ENCODE assay signal across 8 cellular contexts in the genomic region with DNA sequence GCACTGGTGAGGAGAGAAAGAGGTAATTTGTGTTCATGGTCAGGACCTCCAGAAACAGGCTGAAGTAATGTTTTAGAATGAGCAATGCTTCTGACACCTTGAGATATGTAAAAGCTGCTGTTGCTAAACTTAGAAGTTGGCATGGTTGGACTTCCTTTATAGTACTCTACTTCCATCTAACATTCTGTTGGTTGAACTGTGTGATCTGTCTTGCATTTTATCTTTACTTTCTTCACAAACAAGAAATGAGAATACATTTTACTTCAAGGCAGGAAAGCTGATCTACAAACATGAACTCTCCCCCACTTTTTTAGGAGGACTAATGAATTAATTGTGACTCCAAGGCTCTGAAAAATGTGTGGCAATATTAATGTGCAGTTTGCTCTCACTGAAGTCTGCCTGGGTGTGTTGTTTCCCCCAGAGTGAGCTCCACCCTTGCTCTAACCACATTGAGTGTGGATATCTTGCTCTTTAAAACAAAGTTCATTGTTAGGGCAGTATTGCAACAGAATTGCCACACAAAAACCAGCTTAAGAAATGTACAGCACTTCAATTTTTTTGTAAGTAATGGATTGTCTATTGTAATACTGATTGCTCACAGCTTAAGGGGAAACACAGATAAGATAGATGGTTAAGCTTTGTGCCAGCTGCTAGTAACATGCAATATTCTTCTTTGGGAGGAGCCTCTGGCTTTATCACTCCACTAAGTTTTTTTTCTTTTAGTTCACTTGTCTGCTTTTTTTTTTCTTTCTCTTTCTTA.
DNase-seq lines count a peak whose midpoint lies in the region; ATAC-seq, FAIRE-seq and TF ChIP-seq lines count a peak whose summit lies in the region.

No MANE protein-coding gene starts in this region.

- peak; percentile 98 for FAIRE-seq in GM12892 (lab: Jason Lieb, UNC)

- H3K4me1 ChIP-seq in heart right ventricle (peaks cover 2 to 96% (median 86%) of the 10 kb centered on the region in 9 donors), skeletal muscle satellite cell (ENCODE audit: control insufficient read depth, insufficient read depth, low read length) (peaks cover 59% of the 10 kb centered on the region)

- no peak for TF ChIP-seq POLR2A in GM12892 (IDR thresholded peaks at IDR 0.05; ENCODE audit: low read depth, low read length)

- peak overlapping the region; percentile 95 for H3K27ac Mint-ChIP-seq in activated T-helper 2 cell treated with anti-CD3 and anti-CD28 coated beads, Interferon-gamma antibody, Interleukin-2, Interleukin-4, amounts not matched to agents 10 μg/mL and 5 μg/mL and 100 μg/mL, durations not matched to agents 14 hours and 24 hours and 36 hours

- peaks cover 70% of the 10 kb centered on the region for H3K4me1 Mint-ChIP-seq in activated T-helper 2 cell treated with anti-CD3 and anti-CD28 coated beads, Interferon-gamma antibody, Interleukin-2, Interleukin-4, amounts not matched to agents 10 μg/mL and 5 μg/mL and 100 μg/mL, durations not matched to agents 14 hours and 24 hours and 36 hours (ENCODE audit: low read depth)

- H3K4me3 Mint-ChIP-seq in activated T-helper 2 cell treated with anti-CD3 and anti-CD28 coated beads, Interferon-gamma antibody, Interleukin-2, Interleukin-4, amounts not matched to agents 10 μg/mL and 5 μg/mL and 100 μg/mL, durations not matched to agents 14 hours and 24 hours and 36 hours (ENCODE audit: low read depth): peak overlapping the region; percentile 79

- H3K9me3 Mint-ChIP-seq in activated T-helper 2 cell treated with anti-CD3 and anti-CD28 coated beads, Interferon-gamma antibody, Interleukin-2, Interleukin-4, amounts not matched to agents 10 μg/mL and 5 μg/mL and 100 μg/mL, durations not matched to agents 14 hours and 24 hours and 36 hours: no peaks in the 10 kb centered on the region

- DNase-seq in GM12892 (ENCODE audit: insufficient read length): no peak
- peak; percentile 75 for DNase-seq in Jurkat, Clone E6-1 (ENCODE audit: low read depth, low spot score)
- peak; percentile 41 for DNase-seq in activated T-helper 2 cell treated with anti-CD3 and anti-CD28 coated beads, Interferon-gamma antibody, Interleukin-2, Interleukin-4, amounts not matched to agents 10 μg/mL and 5 μg/mL and 100 μg/mL, durations not matched to agents 14 hours and 24 hours and 36 hours (ENCODE audit: low spot score)
- DNase-seq in heart right ventricle: peak in 1 of 2 donors; percentile 44
- no peak for DNase-seq in NCI-H1436 (lab: John Stamatoyannopoulos, UW)
- DNase-seq in NCI-H2107 (lab: John Stamatoyannopoulos, UW): no peak

- peak overlapping the region; percentile 24 to 92 (median 82) for H3K27ac ChIP-seq in heart right ventricle

- no peak for TF ChIP-seq CTCF in heart right ventricle (IDR thresholded peaks at IDR 0.05)

- no peaks in the 10 kb centered on the region for H3K27me3 Mint-ChIP-seq in activated T-helper 2 cell treated with anti-CD3 and anti-CD28 coated beads, Interferon-gamma antibody, Interleukin-2, Interleukin-4, amounts not matched to agents 10 μg/mL and 5 μg/mL and 100 μg/mL, durations not matched to agents 14 hours and 24 hours and 36 hours (ENCODE audit: low read depth)

- H3K9me3 ChIP-seq in heart right ventricle (no peaks in the 10 kb centered on the region), skeletal muscle satellite cell (replicated peaks; ENCODE audit: low read length) (no peaks in the 10 kb centered on the region)

- H3K27me3 ChIP-seq in heart right ventricle (no peaks in the 10 kb centered on the region), skeletal muscle satellite cell (ENCODE audit: control insufficient read depth, insufficient read depth, low read length) (no peaks in the 10 kb centered on the region)

- peak overlapping the region; percentile 74 for H3K4me2 ChIP-seq in skeletal muscle satellite cell (ENCODE audit: low read length)

- peak overlapping the region; percentile 66 for H3K9ac ChIP-seq in skeletal muscle satellite cell (ENCODE audit: low read depth, low read length)

- intact Hi-C loops in activated T-helper 2 cell treated with anti-CD3 and anti-CD28 coated beads, Interferon-gamma antibody, Interleukin-2, Interleukin-4, amounts not matched to agents 10 μg/mL and 5 μg/mL and 100 μg/mL, durations not matched to agents 14 hours and 24 hours and 36 hours (cut with micrococcal nuclease): loop anchor here (1.0 to 10.0 kb wide), 5 partner anchors 8 to 192 kb away; no protein-coding TSS in a partner anchor
- intact Hi-C loops in heart right ventricle (cut with DNase I): loop anchor here in 4 of 10 donors (5.0 to 10.0 kb wide), 4 partner anchors 62 to 192 kb away; partner anchors contain the start of gene ADD3 (in 2 of the 4)

- H3K36me3 ChIP-seq in heart right ventricle (no peaks in the 10 kb centered on the region), skeletal muscle satellite cell (ENCODE audit: insufficient read depth, low read length) (no peaks in the 10 kb centered on the region)

- peaks cover 4% of the 10 kb centered on the region for H3K36me3 Mint-ChIP-seq in activated T-helper 2 cell treated with anti-CD3 and anti-CD28 coated beads, Interferon-gamma antibody, Interleukin-2, Interleukin-4, amounts not matched to agents 10 μg/mL and 5 μg/mL and 100 μg/mL, durations not matched to agents 14 hours and 24 hours and 36 hours (ENCODE audit: low read depth)

- peak overlapping the region; percentile 9 for H3K4me3 ChIP-seq in Jurkat, Clone E6-1 (ENCODE audit: low read length)
- H3K4me3 ChIP-seq in heart right ventricle (peak overlapping the region in 7 of 10 donors; percentile 16 to 37 (median 29)), skeletal muscle satellite cell (ENCODE audit: low read length) (peak overlapping the region; percentile 57)

- ATAC-seq in GM21825 (IDR thresholded peaks at IDR 0.05; ENCODE audit: unreplicated experiment) (peak; percentile 68), heart right ventricle (peak; percentile 69 to 91 (median 83))

Comparison
In these comparisons a context has a peak if more than half of its experiments do, and no peak if none do; other contexts are left out.
1. DNase-seq: peak in Jurkat, Clone E6-1 (single experiment) and activated T-helper 2 cell treated with anti-CD3 and anti-CD28 coated beads, Interferon-gamma antibody, Interleukin-2, Interleukin-4, amounts not matched to agents 10 μg/mL and 5 μg/mL and 100 μg/mL, durations not matched to agents 14 hours and 24 hours and 36 hours (single experiment); none in GM12892 (single experiment), NCI-H1436 (single experiment) and NCI-H2107 (single experiment).
2. Peak in every context shown above with its lines, with median percentiles within 50 percentile points of each other: H3K4me3 ChIP-seq.